In the genomic region with DNA sequence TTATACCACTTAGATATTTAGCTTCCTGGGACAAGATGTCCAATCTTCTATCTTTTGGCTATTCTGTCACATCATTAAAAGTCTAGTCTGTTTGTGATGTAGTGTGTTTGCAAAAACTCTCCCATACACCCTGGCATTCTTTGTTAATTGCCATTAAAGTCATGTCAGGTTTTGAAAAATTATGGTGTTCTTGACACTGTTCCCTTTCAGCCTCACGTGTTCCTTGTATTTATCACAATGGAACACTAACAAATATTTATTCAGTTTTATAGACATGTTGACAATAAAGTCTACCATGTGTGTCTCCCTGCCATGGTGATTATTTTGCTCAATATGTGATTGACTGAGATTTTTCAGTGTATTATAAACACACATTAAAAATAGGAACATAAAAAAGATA, we compare ENCODE assay signal across 26 cellular contexts. TPM values are rescaled to one million over a fixed set of nuclear protein-coding genes. Genes with fewer than 3 reads are reported as not detected.
"Had no signal": no experiment of that assay in that cellular context is flagged by ENCODE, and none has a peak within 500 bp of the region (broad histone marks: within the 10 kb centered on the region; RNA-seq: fewer than 3 reads in every experiment).

No MANE protein-coding gene starts in this region.

- H3K36me3 ChIP-seq: colonic mucosa, esophagus squamous epithelium, gastrocnemius medialis, heart left ventricle, left lung, lower lobe of right lung had no signal

- FAIRE-seq: keratinocyte had no signal

- H3K9me3 ChIP-seq: colonic mucosa, esophagus squamous epithelium, gastrocnemius medialis, heart left ventricle, left lung, lower lobe of right lung, mucosa of descending colon had no signal

- H3K4me1 ChIP-seq: esophagus squamous epithelium, gastrocnemius medialis, heart left ventricle, left lung, lower lobe of right lung had no signal

- H3K27ac ChIP-seq: dorsolateral prefrontal cortex, epithelial cell of prostate, esophagus squamous epithelium, gastrocnemius medialis, heart left ventricle, hepatocyte, left lung had no signal

- H3K27me3 ChIP-seq: colonic mucosa, gastrocnemius medialis, hepatocyte had no signal

- H3K4me3 ChIP-seq: colonic mucosa, dorsolateral prefrontal cortex, esophagus squamous epithelium, gastrocnemius medialis, heart left ventricle, hepatocyte, left lung, lower lobe of right lung, mucosa of descending colon had no signal

- DNase-seq: colonic mucosa; dermis blood vessel endothelial cell; dorsolateral prefrontal cortex; effector CD4-positive, alpha-beta T cell; effector memory CD4-positive, alpha-beta T cell; erythroblast; esophagus squamous epithelium; foreskin fibroblast; foreskin melanocyte; gastrocnemius medialis; heart left ventricle; hypothalamus; immature natural killer cell; left cardiac atrium; left lung; left ventricle myocardium superior; lower lobe of right lung; mesenchymal stem cell; mucosa of descending colon; naive B cell; naive thymus-derived CD8-positive, alpha-beta T cell had no signal

RNA-seq across cellular contexts. Expression of a gene that starts 9.4 kb away (rescaled TPM):
- total RNA-seq: dermis blood vessel endothelial cell; lung microvascular endothelial cell; myocyte; naive thymus-derived CD8-positive, alpha-beta T cell had no signal
